ENCODE assay signal across 8 cellular contexts in the genomic region with DNA sequence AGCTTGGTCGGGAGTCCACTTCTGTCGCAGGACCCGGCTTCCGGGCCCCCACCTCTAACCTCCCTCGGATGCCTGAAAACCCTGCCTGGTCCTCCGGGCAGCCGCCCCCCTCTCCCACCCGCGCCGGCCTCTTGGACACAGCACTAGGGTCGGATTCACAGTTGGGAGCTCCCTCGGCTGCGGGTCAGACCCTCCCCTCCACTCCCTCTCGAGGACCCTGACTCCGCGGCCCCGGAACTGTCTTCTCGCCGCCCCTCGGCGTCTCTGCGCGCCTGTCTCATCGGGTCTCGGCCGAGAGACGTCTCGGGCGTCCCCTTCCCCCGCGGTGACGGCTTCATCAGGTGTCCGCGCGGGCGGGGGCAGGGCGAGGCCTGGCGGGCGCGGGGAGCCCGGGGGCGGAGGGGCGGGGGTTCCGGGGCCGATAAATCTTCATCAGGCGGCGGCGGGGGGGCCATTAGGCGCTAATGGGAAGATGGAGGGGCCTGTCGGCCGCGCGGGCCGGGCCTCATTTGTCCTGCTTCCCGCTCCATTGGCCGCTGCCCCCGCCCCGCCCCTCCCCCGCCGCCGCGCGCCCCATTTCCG. TPM values are rescaled to one million over a fixed set of nuclear protein-coding genes. Genes with fewer than 3 reads are reported as not detected.
DNase-seq lines count a peak whose midpoint lies in the region; ATAC-seq and TF ChIP-seq lines count a peak whose summit lies in the region.

No MANE protein-coding gene starts in this region.

- peaks cover 76% of the 10 kb centered on the region for H3K4me1 ChIP-seq in Karpas-422 (ENCODE audit: low read length)
- no peaks in the 10 kb centered on the region for H3K4me1 ChIP-seq in hepatocyte (ENCODE audit: insufficient read depth)

- H3K27me3 Mint-ChIP-seq in CD14-positive monocyte (ENCODE audit: low read depth in 3 of 3), result peaks cover 47 to 75% (median 60%) of the 10 kb centered on the region in 3 donors
- H3K27me3 Mint-ChIP-seq in activated T-cell treated with anti-CD3 and anti-CD28 coated beads, Interleukin-2, amount 50 U/mL, for 4 hours (ENCODE audit: low read depth), result peaks cover 6% of the 10 kb centered on the region

- TF ChIP-seq CTCF in CD14-positive monocyte (IDR thresholded peaks at IDR 0.05), result no peak
- TF ChIP-seq CTCF in hepatocyte (IDR thresholded peaks at IDR 0.05; ENCODE audit: poor library complexity), result no peak

- H3K4me2 ChIP-seq in Karpas-422 (ENCODE audit: low read depth, low read length, poor library complexity, severe bottlenecking) (peak overlapping the region; percentile 98), hepatocyte (peak overlapping the region; percentile 96)

- H3K4me1 Mint-ChIP-seq in CD14-positive monocyte, result peaks cover 9% of the 10 kb centered on the region
- H3K4me1 Mint-ChIP-seq in activated T-cell treated with anti-CD3 and anti-CD28 coated beads, Interleukin-2, amount 50 U/mL, for 4 hours (ENCODE audit: low read depth), result peaks cover 49% of the 10 kb centered on the region

- H2AFZ ChIP-seq in Karpas-422 (ENCODE audit: low read length) (no peak overlapping the region), hepatocyte (peak overlapping the region; percentile 85)

- intact Hi-C loops in CD14-positive monocyte (cut with micrococcal nuclease), result no loop called here

- H3K27me3 ChIP-seq in Karpas-422 (ENCODE audit: low read length), result no peaks in the 10 kb centered on the region
- H3K27me3 ChIP-seq in hepatocyte, result peaks cover 40% of the 10 kb centered on the region

- peak overlapping the region; percentile 95 for H3K27ac ChIP-seq in Karpas-422 (ENCODE audit: low read length)
- H3K27ac ChIP-seq in hepatocyte, result no peak overlapping the region

- H3K4me3 ChIP-seq in Karpas-422 (ENCODE audit: low read length), result peak overlapping the region; percentile 86
- H3K4me3 ChIP-seq in hepatocyte, result peak overlapping the region; percentile 44

- peak; percentile 15 to 19 for ATAC-seq in activated T-cell treated with anti-CD3 and anti-CD28 coated beads, Interleukin-2, amount 50 U/mL, for 4 hours
- ATAC-seq in GM19324 (IDR thresholded peaks at IDR 0.05; ENCODE audit: low FRiP score, unreplicated experiment), result no peak

- H4K20me1 ChIP-seq in Karpas-422 (ENCODE audit: insufficient read depth, low read depth, low read length), result no peaks in the 10 kb centered on the region
- no peaks in the 10 kb centered on the region for H4K20me1 ChIP-seq in hepatocyte (ENCODE audit: insufficient read depth, poor library complexity, severe bottlenecking)

- DNase-seq in CD14-positive monocyte (ENCODE audit: low spot score) (no peak), Karpas-422 (peak; percentile 89), hepatocyte (ENCODE audit: low spot score) (peak; percentile 60), kidney glomerular epithelial cell (lab: John Stamatoyannopoulos, UW) (no peak), AML-193 (lab: John Stamatoyannopoulos, UW) (no peak)
- peak; percentile 69 for DNase-seq in activated T-cell treated with anti-CD3 and anti-CD28 coated beads, Interleukin-2, amount 50 U/mL, for 4 hours
- DNase-seq in stimulated activated CD4-positive, alpha-beta T cell treated with anti-CD3 and anti-CD28 coated beads, Interleukin-2, amount 100 ng/mL, for 24 hours, result peak; percentile 57 to 58

- peaks cover 3 to 8% of the 10 kb centered on the region in 2 donors for H3K36me3 Mint-ChIP-seq in CD14-positive monocyte
- no peaks in the 10 kb centered on the region for H3K36me3 Mint-ChIP-seq in activated T-cell treated with anti-CD3 and anti-CD28 coated beads, Interleukin-2, amount 50 U/mL, for 4 hours (ENCODE audit: insufficient read depth)

- H3K9me3 ChIP-seq in Karpas-422 (ENCODE audit: low read length) (no peaks in the 10 kb centered on the region), hepatocyte (ENCODE audit: low read depth) (no peaks in the 10 kb centered on the region)

- H3K36me3 ChIP-seq in Karpas-422 (ENCODE audit: insufficient read depth, low read length) (no peaks in the 10 kb centered on the region), hepatocyte (replicated peaks; ENCODE audit: insufficient read depth, low read depth) (no peaks in the 10 kb centered on the region)

- H3K9me2 ChIP-seq in Karpas-422 (replicated peaks; ENCODE audit: insufficient read depth, low read length) (no peaks in the 10 kb centered on the region), hepatocyte (replicated peaks; ENCODE audit: insufficient read depth) (no peaks in the 10 kb centered on the region)

- H3K9me3 Mint-ChIP-seq in CD14-positive monocyte, result peaks cover 0 to 11% (median 5%) of the 10 kb centered on the region in 7 donors
- no peaks in the 10 kb centered on the region for H3K9me3 Mint-ChIP-seq in activated T-cell treated with anti-CD3 and anti-CD28 coated beads, Interleukin-2, amount 50 U/mL, for 4 hours

- no peak overlapping the region for H3K27ac Mint-ChIP-seq in CD14-positive monocyte

- whole genome bisulfite sequencing in hepatocyte (ENCODE audit: low lambda C conversion rate, missing lambda C conversion rate), result 11% methylated on average over 13 of the region's 64 CpGs

- peak overlapping the region; percentile 99 for H3K9ac ChIP-seq in Karpas-422 (ENCODE audit: low read length)

- peak overlapping the region; percentile 70 to 82 for H3K4me3 Mint-ChIP-seq in CD14-positive monocyte
- peak overlapping the region; percentile 66 for H3K4me3 Mint-ChIP-seq in activated T-cell treated with anti-CD3 and anti-CD28 coated beads, Interleukin-2, amount 50 U/mL, for 4 hours

- H3K79me2 ChIP-seq in Karpas-422 (ENCODE audit: low read length) (no peaks in the 10 kb centered on the region), hepatocyte (no peaks in the 10 kb centered on the region)

RNA-seq across cellular contexts. Expression of gene ERFL, which starts 11.7 kb away (rescaled TPM):
- polyA plus RNA-seq in CD14-positive monocyte (not detected), hepatocyte (not detected in 2 replicates)
- total RNA-seq in Karpas-422 (2014; rRNA removed; shearing (Covaris generic); ENCODE audit: low replicate concordance), result 3.8 and 5.5 TPM in 2 replicates
- total RNA-seq in activated T-cell treated with anti-CD3 and anti-CD28 coated beads, Interleukin-2, amount 50 U/mL, for 4 hours, result 1 to 10 TPM in 2 of 3 donors, under 1 TPM in 1; 0.83 to 2.0 (median 1.5) TPM
- total RNA-seq in hepatocyte, result 0.53 TPM in 1 of 2 replicates, not detected in the other

RNA-seq across cellular contexts. Expression of gene RABAC1, which starts 19.2 kb away (rescaled TPM):
- polyA plus RNA-seq in CD14-positive monocyte, result 100 to 1,000 TPM; 202 to 234 TPM
- 270 and 367 TPM in 2 replicates for total RNA-seq in Karpas-422 (2014; rRNA removed; shearing (Covaris generic); ENCODE audit: low replicate concordance)
- 10 to 100 TPM; 63.1 to 82.1 (median 70.4) TPM for total RNA-seq in activated T-cell treated with anti-CD3 and anti-CD28 coated beads, Interleukin-2, amount 50 U/mL, for 4 hours
- 203 and 214 TPM in 2 replicates for total RNA-seq in hepatocyte
- polyA plus RNA-seq in hepatocyte, result 395 and 469 TPM in 2 replicates

RNA-seq across cellular contexts. Expression of gene ATP1A3, which starts 54.1 kb away (rescaled TPM):
- under 1 TPM in 1 of 2 donors, not detected in 1; 0.10 TPM for polyA plus RNA-seq in CD14-positive monocyte
- total RNA-seq in Karpas-422 (2014; rRNA removed; shearing (Covaris generic); ENCODE audit: low replicate concordance), result 22.4 and 26.6 TPM in 2 replicates
- total RNA-seq in activated T-cell treated with anti-CD3 and anti-CD28 coated beads, Interleukin-2, amount 50 U/mL, for 4 hours, result 1 to 10 TPM; 2.8 to 4.9 (median 3.7) TPM
- 0.03 TPM in 1 of 2 replicates, not detected in the other for total RNA-seq in hepatocyte
- polyA plus RNA-seq in hepatocyte, result 0.82 TPM in 1 of 2 replicates, not detected in the other

RNA-seq across cellular contexts. Expression of gene ARHGEF1, which starts 57.0 kb away (rescaled TPM):
- polyA plus RNA-seq in CD14-positive monocyte (10 to 100 TPM; 82.8 to 95.5 TPM), hepatocyte (67.8 and 71.7 TPM in 2 replicates)
- 136 and 137 TPM in 2 replicates for total RNA-seq in Karpas-422 (2014; rRNA removed; shearing (Covaris generic); ENCODE audit: low replicate concordance)
- 100 to 1,000 TPM; 286 to 314 (median 301) TPM for total RNA-seq in activated T-cell treated with anti-CD3 and anti-CD28 coated beads, Interleukin-2, amount 50 U/mL, for 4 hours
- total RNA-seq in hepatocyte, result 22.1 and 29.7 TPM in 2 replicates

Comparison
In these comparisons a context has a peak if more than half of its experiments do, and no peak if none do; other contexts are left out.
1. DNase-seq: peak in Karpas-422 (single experiment), activated T-cell treated with anti-CD3 and anti-CD28 coated beads, Interleukin-2, amount 50 U/mL, for 4 hours (single experiment), hepatocyte (single experiment) and stimulated activated CD4-positive, alpha-beta T cell treated with anti-CD3 and anti-CD28 coated beads, Interleukin-2, amount 100 ng/mL, for 24 hours (2 of 2); none in CD14-positive monocyte (single experiment), kidney glomerular epithelial cell (single experiment) and AML-193 (0 of 2).